8 cellular contexts compared by ENCODE assay signal in genomic region chr3:51391075-51391565, GRCh38. TPM values are rescaled to one million over a fixed set of nuclear protein-coding genes. Genes with fewer than 3 reads are reported as not detected.
A peak's percentile ranks its signal among the peaks of the same experiment; 100 is the strongest.
DNase-seq lines count a peak whose midpoint lies in the region; ATAC-seq and TF ChIP-seq lines count a peak whose summit lies in the region.

A gene with protein sequence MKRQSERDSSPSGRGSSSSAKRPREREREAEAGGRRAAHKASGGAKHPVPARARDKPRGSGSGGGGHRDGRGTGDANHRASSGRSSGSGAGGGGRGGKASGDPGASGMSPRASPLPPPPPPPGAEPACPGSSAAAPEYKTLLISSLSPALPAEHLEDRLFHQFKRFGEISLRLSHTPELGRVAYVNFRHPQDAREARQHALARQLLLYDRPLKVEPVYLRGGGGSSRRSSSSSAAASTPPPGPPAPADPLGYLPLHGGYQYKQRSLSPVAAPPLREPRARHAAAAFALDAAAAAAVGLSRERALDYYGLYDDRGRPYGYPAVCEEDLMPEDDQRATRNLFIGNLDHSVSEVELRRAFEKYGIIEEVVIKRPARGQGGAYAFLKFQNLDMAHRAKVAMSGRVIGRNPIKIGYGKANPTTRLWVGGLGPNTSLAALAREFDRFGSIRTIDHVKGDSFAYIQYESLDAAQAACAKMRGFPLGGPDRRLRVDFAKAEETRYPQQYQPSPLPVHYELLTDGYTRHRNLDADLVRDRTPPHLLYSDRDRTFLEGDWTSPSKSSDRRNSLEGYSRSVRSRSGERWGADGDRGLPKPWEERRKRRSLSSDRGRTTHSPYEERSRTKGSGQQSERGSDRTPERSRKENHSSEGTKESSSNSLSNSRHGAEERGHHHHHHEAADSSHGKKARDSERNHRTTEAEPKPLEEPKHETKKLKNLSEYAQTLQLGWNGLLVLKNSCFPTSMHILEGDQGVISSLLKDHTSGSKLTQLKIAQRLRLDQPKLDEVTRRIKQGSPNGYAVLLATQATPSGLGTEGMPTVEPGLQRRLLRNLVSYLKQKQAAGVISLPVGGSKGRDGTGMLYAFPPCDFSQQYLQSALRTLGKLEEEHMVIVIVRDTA (plus strand): TSS chr3:51391285. CDS start chr3:51391400, 115 bp downstream.

- H3K4me1 ChIP-seq in ovary (ENCODE audit: insufficient read depth) (peaks cover 15% of the 10 kb centered on the region), tibial artery (peaks cover 0 to 90% (median 58%) of the 10 kb centered on the region in 4 donors)

- peak within 1 kb of the TSS; percentile 81 to 88 for H3K27ac ChIP-seq in ovary
- H3K27ac ChIP-seq in tibial artery: peak within 1 kb of the TSS; percentile 83 to 84

- DNase-seq in GM10266 (ENCODE audit: extremely low spot score): peak; percentile 98
- DNase-seq in NCI-H1092 (lab: John Stamatoyannopoulos, UW): peak; percentile 88
- DNase-seq in SKM-1 treated with dmso at 0.1 percent for 144 hours (lab: John Stamatoyannopoulos, UW; ENCODE audit: unreplicated experiment): peak; percentile 91
- DNase-seq in activated naive CD8-positive, alpha-beta T cell treated with anti-CD3 and anti-CD28 coated beads for 36 hours: peak; percentile 99
- peak; percentile 93 to 99 (median 98) for DNase-seq in head of caudate nucleus
- DNase-seq in ovary: peak; percentile 97 to 98 (median 98)
- DNase-seq in tibial artery: peak; percentile 97 to 99

- H3K27me3 ChIP-seq in ovary (no peaks in the 10 kb centered on the region), tibial artery (no peaks in the 10 kb centered on the region)

- no peak for TF ChIP-seq EP300 in ovary (IDR thresholded peaks at IDR 0.05)

- H3K4me3 Mint-ChIP-seq in activated naive CD8-positive, alpha-beta T cell treated with anti-CD3 and anti-CD28 coated beads for 36 hours: peak within 1 kb of the TSS; percentile 80

- H3K27me3 Mint-ChIP-seq in activated naive CD8-positive, alpha-beta T cell treated with anti-CD3 and anti-CD28 coated beads for 36 hours: no peaks in the 10 kb centered on the region

- H3K36me3 ChIP-seq in ovary: no peaks in the 10 kb centered on the region
- peaks cover 30 to 68% (median 47%) of the 10 kb centered on the region in 3 donors for H3K36me3 ChIP-seq in tibial artery

- intact Hi-C loops in head of caudate nucleus (cut with DNase I) (loop anchor here (5.0 to 10.0 kb wide), 2 partner anchors 106 to 284 kb away; partner anchors contain the start of gene TEX264), ovary (cut with DNase I) (loop anchor here (5.0 to 10.0 kb wide), 4 partner anchors 281 to 774 kb away; partner anchors contain the start of genes MAPKAPK3 (in 1 of the 4) and TEX264 (in 1 of the 4)), tibial artery (cut with DNase I; ENCODE audit: low total_unique reads) (loop anchor here (5.0 to 10.0 kb wide), 2 partner anchors 284 to 774 kb away; partner anchors contain the start of genes MAPKAPK3 and TEX264)

- H3K4me3 ChIP-seq in ovary (peak within 1 kb of the TSS; percentile 77), tibial artery (peak within 1 kb of the TSS; percentile 70 to 76)

- peaks cover 67% of the 10 kb centered on the region for H3K4me1 Mint-ChIP-seq in activated naive CD8-positive, alpha-beta T cell treated with anti-CD3 and anti-CD28 coated beads for 36 hours

- TF ChIP-seq POLR2A in ovary (IDR thresholded peaks at IDR 0.05): peak; percentile 50

- peak within 1 kb of the TSS; percentile 85 for H3K27ac Mint-ChIP-seq in activated naive CD8-positive, alpha-beta T cell treated with anti-CD3 and anti-CD28 coated beads for 36 hours

- peak; percentile 87 for ATAC-seq in HG02588 (IDR thresholded peaks at IDR 0.05; ENCODE audit: unreplicated experiment)

- WGBS in ovary, 3 donors: 0 to 1% (median 0%) methylated on average over 17 to 83 of the region's 83 CpGs

- TF ChIP-seq CTCF in GM10266 (IDR thresholded peaks at IDR 0.05; ENCODE audit: control insufficient read depth, insufficient read depth, low read depth, missing control alignments) (peak; percentile 96), ovary (IDR thresholded peaks at IDR 0.05) (peak in 2 of 3 donors; percentile 87 to 93), tibial artery (IDR thresholded peaks at IDR 0.05) (peak; percentile 86 to 90)

- H3K9me3 Mint-ChIP-seq in activated naive CD8-positive, alpha-beta T cell treated with anti-CD3 and anti-CD28 coated beads for 36 hours: no peaks in the 10 kb centered on the region

- no peaks in the 10 kb centered on the region for H3K9me3 ChIP-seq in ovary
- H3K9me3 ChIP-seq in tibial artery: no peaks in the 10 kb centered on the region

- peaks cover 52% of the 10 kb centered on the region for H3K36me3 Mint-ChIP-seq in activated naive CD8-positive, alpha-beta T cell treated with anti-CD3 and anti-CD28 coated beads for 36 hours

RNA-seq across cellular contexts. Expression of the gene that starts here (rescaled TPM):
- 10 to 100 TPM; 34.5 to 35.6 TPM for total RNA-seq in activated naive CD8-positive, alpha-beta T cell treated with anti-CD3 and anti-CD28 coated beads for 36 hours
- 10 to 100 TPM; 21.3 to 40.2 (median 30.0) TPM for total RNA-seq in ovary
- 10 to 100 TPM; 16.1 to 19.6 TPM for polyA plus RNA-seq in ovary

Comparison
In these comparisons a context has a peak if more than half of its experiments do, and no peak if none do; other contexts are left out.
1. Peak in every context shown above with its lines: DNase-seq, ATAC-seq, H3K4me3 ChIP-seq and H3K27ac ChIP-seq.